In the genomic region with DNA sequence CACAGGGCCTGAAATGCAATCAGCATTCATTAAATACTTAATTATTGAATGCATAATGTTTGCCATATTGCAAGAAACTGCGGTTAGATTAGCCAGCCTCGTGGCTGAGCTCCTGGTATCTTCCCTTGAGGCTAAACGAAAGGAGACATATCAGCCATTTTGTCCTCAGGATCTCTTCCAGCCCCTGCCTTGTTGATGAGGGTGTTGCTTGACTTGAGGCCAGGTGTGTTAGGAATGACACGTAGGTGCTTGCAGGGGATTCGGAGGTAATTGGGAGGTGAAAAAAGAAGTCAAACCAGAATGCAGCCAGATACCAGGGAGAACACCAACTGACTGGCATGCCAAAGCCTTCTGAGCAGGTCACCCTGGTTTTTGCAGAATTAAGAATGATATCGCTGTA, we compare ENCODE assay signal across 16 cellular contexts. TPM values are rescaled to one million over a fixed set of nuclear protein-coding genes. Genes with fewer than 3 reads are reported as not detected.
"Had no signal": no experiment of that assay in that cellular context is flagged by ENCODE, and none has a peak within 500 bp of the region (broad histone marks: within the 10 kb centered on the region; RNA-seq: fewer than 3 reads in every experiment).

No MANE protein-coding gene starts in this region.

- H3K4me3 ChIP-seq: coronary artery, esophagus muscularis mucosa, right lobe of liver, thoracic aorta had no signal

- H3K36me3 Mint-ChIP-seq: activated CD4-positive, alpha-beta memory T cell treated with anti-CD3 and anti-CD28 coated beads for 36 hours; activated naive CD8-positive, alpha-beta T cell treated with anti-CD3 and anti-CD28 coated beads for 36 hours; stimulated activated effector memory CD8-positive, alpha-beta T cell treated with anti-CD3 and anti-CD28 coated beads, Interleukin-12 subunit alpha, Interleukin-12 subunit beta, amount 100 ng/mL, for 72 hours; WTC11 had no signal

- DNase-seq: activated CD4-positive, alpha-beta memory T cell treated with anti-CD3 and anti-CD28 coated beads for 36 hours; activated CD4-positive, alpha-beta T cell treated with anti-CD3 and anti-CD28 coated beads for 36 hours; activated naive CD8-positive, alpha-beta T cell treated with anti-CD3 and anti-CD28 coated beads for 36 hours; activated T-cell treated with anti-CD3 and anti-CD28 coated beads for 4 hours; amniotic stem cell; glutamatergic neuron; islet precursor cell; stimulated activated CD4-positive, alpha-beta T cell treated with anti-CD3 and anti-CD28 coated beads, Interleukin-4, amount 100 ng/mL, for 24 hours had no signal

- ATAC-seq: activated CD4-positive, alpha-beta T cell treated with anti-CD3 and anti-CD28 coated beads for 36 hours; right lobe of liver; stimulated activated effector memory CD8-positive, alpha-beta T cell treated with anti-CD3 and anti-CD28 coated beads, Interleukin-12 subunit alpha, Interleukin-12 subunit beta, amount 100 ng/mL, for 72 hours had no signal

- H3K36me3 ChIP-seq: esophagus muscularis mucosa, right lobe of liver, thoracic aorta had no signal

- H3K9me3 Mint-ChIP-seq: activated CD4-positive, alpha-beta memory T cell treated with anti-CD3 and anti-CD28 coated beads for 36 hours; stimulated activated effector memory CD8-positive, alpha-beta T cell treated with anti-CD3 and anti-CD28 coated beads, Interleukin-12 subunit alpha, Interleukin-12 subunit beta, amount 100 ng/mL, for 72 hours; WTC11 had no signal

- H3K27me3 ChIP-seq: esophagus muscularis mucosa, right lobe of liver had no signal

- H3K9me3 ChIP-seq: esophagus muscularis mucosa, right lobe of liver, thoracic aorta had no signal

- H3K27ac ChIP-seq: coronary artery, esophagus muscularis mucosa, right lobe of liver, thoracic aorta had no signal

- H3K4me3 Mint-ChIP-seq: activated CD4-positive, alpha-beta memory T cell treated with anti-CD3 and anti-CD28 coated beads for 36 hours; activated CD4-positive, alpha-beta T cell treated with anti-CD3 and anti-CD28 coated beads for 36 hours; activated naive CD8-positive, alpha-beta T cell treated with anti-CD3 and anti-CD28 coated beads for 36 hours; stimulated activated effector memory CD8-positive, alpha-beta T cell treated with anti-CD3 and anti-CD28 coated beads, Interleukin-12 subunit alpha, Interleukin-12 subunit beta, amount 100 ng/mL, for 72 hours; WTC11 had no signal

- H3K27ac Mint-ChIP-seq: activated CD4-positive, alpha-beta memory T cell treated with anti-CD3 and anti-CD28 coated beads for 36 hours; activated CD4-positive, alpha-beta T cell treated with anti-CD3 and anti-CD28 coated beads for 36 hours; activated naive CD8-positive, alpha-beta T cell treated with anti-CD3 and anti-CD28 coated beads for 36 hours; stimulated activated effector memory CD8-positive, alpha-beta T cell treated with anti-CD3 and anti-CD28 coated beads, Interleukin-12 subunit alpha, Interleukin-12 subunit beta, amount 100 ng/mL, for 72 hours had no signal

RNA-seq across cellular contexts. Expression of a gene that starts 12.5 kb away (rescaled TPM):
- total RNA-seq: activated naive CD8-positive, alpha-beta T cell treated with anti-CD3 and anti-CD28 coated beads for 36 hours; lung microvascular endothelial cell had no signal
- polyA plus RNA-seq: neural cell had no signal
